8 cellular contexts compared by ENCODE assay signal in the genomic region with DNA sequence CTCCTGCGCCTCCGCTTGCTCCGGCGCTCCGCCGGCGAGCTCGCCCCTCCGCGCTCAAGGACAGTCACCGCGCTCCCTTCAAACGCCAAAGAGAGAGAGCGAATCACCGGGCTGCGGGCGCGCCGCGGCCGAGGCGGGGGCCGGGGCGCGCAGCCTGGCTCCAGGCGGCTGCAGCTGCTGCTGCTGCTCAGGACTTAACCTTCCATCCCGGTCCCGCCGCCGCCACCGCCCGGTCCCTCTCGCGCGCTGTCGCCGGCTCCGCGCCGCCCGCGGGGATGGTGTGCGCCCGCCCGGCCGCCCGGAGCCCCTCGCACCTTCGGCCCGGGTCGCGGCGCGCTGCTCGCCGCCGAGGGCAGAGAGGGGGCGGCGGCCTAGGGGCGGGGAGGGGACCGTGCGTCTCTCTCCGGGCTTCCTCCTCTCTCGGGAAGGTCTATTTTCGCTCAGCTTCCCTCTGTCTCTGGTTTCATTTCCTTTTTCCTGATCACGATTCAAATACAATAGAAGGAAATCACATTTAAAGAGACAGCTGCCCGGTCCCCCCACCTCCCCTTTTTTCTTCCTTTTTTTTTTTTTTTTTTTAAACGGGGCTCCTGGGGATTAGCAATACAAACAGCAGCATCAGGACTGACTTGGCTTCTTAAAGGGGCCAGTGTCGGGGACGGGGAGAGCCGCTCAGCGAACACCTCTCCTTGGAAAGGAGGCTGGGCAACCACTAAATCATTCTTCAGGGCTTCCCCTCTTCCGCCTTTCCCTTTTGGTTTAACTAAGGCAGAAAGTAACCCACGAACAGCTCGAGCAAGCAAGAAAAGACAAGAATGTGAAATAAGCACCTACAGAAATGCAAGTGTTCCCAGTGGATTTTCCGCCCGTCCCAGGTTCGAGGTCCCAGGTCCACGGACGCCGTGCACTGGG. TPM values are rescaled to one million over a fixed set of nuclear protein-coding genes. Genes with fewer than 3 reads are reported as not detected.
A peak's percentile ranks its signal among the peaks of the same experiment; 100 is the strongest.
DNase-seq lines count a peak whose midpoint lies in the region; TF ChIP-seq lines count a peak whose summit lies in the region.

No MANE protein-coding gene starts in this region.

- intact Hi-C loops in stomach (cut with DNase I; ENCODE audit: low total_unique reads), result no loop called here

- H3K27ac ChIP-seq in HUES6 (ENCODE audit: low read depth, low read length) (no peak overlapping the region), coronary artery (peak overlapping the region; percentile 36 to 87), liver (ENCODE audit: low read depth in 1 of 2, low read length in 2 of 2) (peak overlapping the region; percentile 54 to 58), stomach (peak overlapping the region; percentile 36 to 87 (median 78))

- peaks cover 5% of the 10 kb centered on the region; the same call in 1 of the 2 replicates for H3K4me1 ChIP-seq in HUES6 (ENCODE audit: control insufficient read depth, insufficient read depth, low read length)
- peaks cover 7 to 18% (median 12%) of the 10 kb centered on the region in 4 donors for H3K4me1 ChIP-seq in liver (ENCODE audit: control insufficient read depth in 4 of 4, insufficient read depth in 4 of 4, low read length in 3 of 4)
- H3K4me1 ChIP-seq in stomach, result peaks cover 15 to 28% (median 20%) of the 10 kb centered on the region in 4 donors

- H3K27me3 ChIP-seq in HUES6 (ENCODE audit: control insufficient read depth, insufficient read depth, low read length), result peaks cover 72% of the 10 kb centered on the region
- H3K27me3 ChIP-seq in liver (ENCODE audit: control insufficient read depth in 4 of 4, insufficient read depth in 4 of 4, low read length in 3 of 4), result peaks cover 0 to 6% (median 3%) of the 10 kb centered on the region in 4 donors
- H3K27me3 ChIP-seq in stomach, result peaks cover 0 to 79% (median 19%) of the 10 kb centered on the region in 3 donors

- TF ChIP-seq EP300 in stomach (IDR thresholded peaks at IDR 0.05), result no peak

- peak overlapping the region; percentile 73 for H3K4me3 ChIP-seq in GM12864 (ENCODE audit: low read depth, low read length)
- peak overlapping the region; percentile 67 for H3K4me3 ChIP-seq in HUES6 (ENCODE audit: low read depth, low read length)
- peak overlapping the region; percentile 87 for H3K4me3 ChIP-seq in coronary artery
- H3K4me3 ChIP-seq in liver (ENCODE audit: low read depth in 1 of 3, low read length in 3 of 3), result peak overlapping the region; percentile 37 to 87 (median 62)
- peak overlapping the region; percentile 59 to 87 (median 64) for H3K4me3 ChIP-seq in stomach

- no peaks in the 10 kb centered on the region for H3K9me3 ChIP-seq in HUES6 (ENCODE audit: control insufficient read depth, insufficient read depth, low read depth, low read length)
- H3K9me3 ChIP-seq in liver (ENCODE audit: control insufficient read depth in 4 of 4, low read length in 3 of 4), result no peaks in the 10 kb centered on the region
- no peaks in the 10 kb centered on the region for H3K9me3 ChIP-seq in stomach

- TF ChIP-seq POLR2A in stomach (IDR thresholded peaks at IDR 0.05), result no peak

- TF ChIP-seq RAD21 in liver (IDR thresholded peaks at IDR 0.05), result peak in 1 of 2 donors; percentile 17

- H3K36me3 ChIP-seq in HUES6 (ENCODE audit: control insufficient read depth, insufficient read depth, low read length) (no peaks in the 10 kb centered on the region), liver (ENCODE audit: control insufficient read depth in 4 of 4, insufficient read depth in 3 of 4, low read depth in 1 of 4, low read length in 3 of 4) (peaks cover 0 to 2% (median 0%) of the 10 kb centered on the region in 4 donors), stomach (no peaks in the 10 kb centered on the region)

- DNase-seq in 8988T, result peak; percentile 61
- no peak for DNase-seq in GM12864 (ENCODE audit: low read depth)
- DNase-seq in RPMI8226, result peak; percentile 23
- DNase-seq in coronary artery (ENCODE audit: low spot score), result no peak
- DNase-seq in stomach, result no peak
- no peak for DNase-seq in epidermal melanocyte (ENCODE audit: insufficient read length, low spot score)

- WGBS in liver, result 1% methylated on average over 81 of the region's 81 CpGs
- WGBS in stomach, 5 donors, result 0 to 1% (median 1%) methylated on average over 44 to 81 of the region's 81 CpGs

- H3K9ac ChIP-seq in HUES6 (ENCODE audit: low read length) (peak overlapping the region; percentile 51), liver (ENCODE audit: low read depth in 1 of 2, low read length in 2 of 2) (peak overlapping the region in 1 of 2 donors; percentile 45)

- TF ChIP-seq CTCF in GM12864 (IDR thresholded peaks at IDR 0.05; ENCODE audit: low read depth, low read length, missing control alignments), result no peak
- TF ChIP-seq CTCF in coronary artery (IDR thresholded peaks at IDR 0.05), result no peak
- TF ChIP-seq CTCF in liver (IDR thresholded peaks at IDR 0.05; ENCODE audit: low read depth, low read length, missing input control), result no peak
- no peak for TF ChIP-seq CTCF in stomach (IDR thresholded peaks at IDR 0.05)

TF ChIP-seq in liver, 16 proteins besides CTCF, POLR2A, EP300 and RAD21:
- TF ChIP-seq, protein P1, sequence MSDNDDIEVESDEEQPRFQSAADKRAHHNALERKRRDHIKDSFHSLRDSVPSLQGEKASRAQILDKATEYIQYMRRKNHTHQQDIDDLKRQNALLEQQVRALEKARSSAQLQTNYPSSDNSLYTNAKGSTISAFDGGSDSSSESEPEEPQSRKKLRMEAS (IDR thresholded peaks at IDR 0.05), result peak; percentile 36
- no peak for TF ChIP-seq FOXA1 (IDR thresholded peaks at IDR 0.05)

RNA-seq across cellular contexts. Expression of gene LMO2, which starts 22.1 kb away (rescaled TPM):
- 10 to 100 TPM in 1 of 2 donors, 1 to 10 TPM in 1; 5.9 to 81.9 TPM for total RNA-seq in liver
- polyA plus RNA-seq in liver, result 1 to 10 TPM; 1.5 to 6.1 TPM
- 10 to 100 TPM in 3 of 5 donors, 1 to 10 TPM in 1, not detected in 1; 9.6 to 54.7 (median 12.3) TPM for total RNA-seq in stomach
- 10 to 100 TPM in 2 of 3 donors, 1 to 10 TPM in 1; 9.1 to 12.7 (median 11.5) TPM for polyA plus RNA-seq in stomach

Comparison
In these comparisons a context has a peak if more than half of its experiments do, and no peak if none do; other contexts are left out.
1. DNase-seq: peak in 8988T (single experiment) and RPMI8226 (single experiment); none in GM12864 (single experiment), coronary artery (single experiment), stomach (single experiment) and epidermal melanocyte (single experiment).
2. Peak in every context shown above with its lines, with median percentiles within 50 percentile points of each other: H3K4me3 ChIP-seq.